In the genomic region with DNA sequence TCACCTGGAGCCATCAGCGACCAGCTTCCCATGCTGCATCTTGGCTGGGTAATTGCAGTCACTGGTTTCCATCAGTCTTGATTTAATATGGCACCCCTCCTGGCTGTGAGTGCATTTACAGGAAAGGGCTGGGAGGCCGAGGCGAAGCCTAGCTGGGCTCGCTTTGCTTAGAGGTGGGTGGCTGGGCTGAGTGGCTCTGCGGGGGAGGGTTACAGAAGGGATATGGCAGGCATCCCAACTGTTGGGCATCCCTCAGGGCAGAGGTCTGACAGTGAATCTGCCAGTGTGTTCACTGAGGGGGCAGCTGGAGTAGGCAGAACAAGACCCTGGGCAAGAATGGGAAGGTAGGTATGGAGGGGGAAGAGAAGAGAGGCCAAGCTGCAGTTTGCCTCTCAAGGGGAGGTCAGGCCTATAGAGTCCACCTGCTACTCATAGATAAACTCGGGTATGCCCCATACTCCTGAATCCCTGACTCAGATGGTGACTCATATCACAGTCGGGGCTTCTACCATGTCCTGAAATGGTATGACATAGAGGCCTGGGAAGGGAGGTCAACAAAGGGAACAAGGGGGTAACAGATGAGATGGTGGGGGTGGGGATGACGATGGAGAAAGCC, we compare ENCODE assay signal across 2 cellular contexts.
TF ChIP-seq lines count a peak whose summit lies in the region.

No MANE protein-coding gene starts in this region.

TF ChIP-seq in HCT116, 20 proteins besides CTCF, POLR2A, EP300 and RAD21:
- no peak for TF ChIP-seq SRF (IDR thresholded peaks at IDR 0.05; ENCODE audit: low read depth)
- no peak for TF ChIP-seq CEBPB (IDR thresholded peaks at IDR 0.05; ENCODE audit: low read depth)
- TF ChIP-seq EZH2 (IDR thresholded peaks at IDR 0.05): no peak
- no peak for TF ChIP-seq EZH2phosphoT487 (IDR thresholded peaks at IDR 0.05; ENCODE audit: borderline replicate concordance)
- no peak for TF ChIP-seq JUND (IDR thresholded peaks at IDR 0.05)
- TF ChIP-seq, protein P1, sequence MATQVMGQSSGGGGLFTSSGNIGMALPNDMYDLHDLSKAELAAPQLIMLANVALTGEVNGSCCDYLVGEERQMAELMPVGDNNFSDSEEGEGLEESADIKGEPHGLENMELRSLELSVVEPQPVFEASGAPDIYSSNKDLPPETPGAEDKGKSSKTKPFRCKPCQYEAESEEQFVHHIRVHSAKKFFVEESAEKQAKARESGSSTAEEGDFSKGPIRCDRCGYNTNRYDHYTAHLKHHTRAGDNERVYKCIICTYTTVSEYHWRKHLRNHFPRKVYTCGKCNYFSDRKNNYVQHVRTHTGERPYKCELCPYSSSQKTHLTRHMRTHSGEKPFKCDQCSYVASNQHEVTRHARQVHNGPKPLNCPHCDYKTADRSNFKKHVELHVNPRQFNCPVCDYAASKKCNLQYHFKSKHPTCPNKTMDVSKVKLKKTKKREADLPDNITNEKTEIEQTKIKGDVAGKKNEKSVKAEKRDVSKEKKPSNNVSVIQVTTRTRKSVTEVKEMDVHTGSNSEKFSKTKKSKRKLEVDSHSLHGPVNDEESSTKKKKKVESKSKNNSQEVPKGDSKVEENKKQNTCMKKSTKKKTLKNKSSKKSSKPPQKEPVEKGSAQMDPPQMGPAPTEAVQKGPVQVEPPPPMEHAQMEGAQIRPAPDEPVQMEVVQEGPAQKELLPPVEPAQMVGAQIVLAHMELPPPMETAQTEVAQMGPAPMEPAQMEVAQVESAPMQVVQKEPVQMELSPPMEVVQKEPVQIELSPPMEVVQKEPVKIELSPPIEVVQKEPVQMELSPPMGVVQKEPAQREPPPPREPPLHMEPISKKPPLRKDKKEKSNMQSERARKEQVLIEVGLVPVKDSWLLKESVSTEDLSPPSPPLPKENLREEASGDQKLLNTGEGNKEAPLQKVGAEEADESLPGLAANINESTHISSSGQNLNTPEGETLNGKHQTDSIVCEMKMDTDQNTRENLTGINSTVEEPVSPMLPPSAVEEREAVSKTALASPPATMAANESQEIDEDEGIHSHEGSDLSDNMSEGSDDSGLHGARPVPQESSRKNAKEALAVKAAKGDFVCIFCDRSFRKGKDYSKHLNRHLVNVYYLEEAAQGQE (IDR thresholded peaks at IDR 0.05; ENCODE audit: low read depth): no peak
- no peak for TF ChIP-seq CBX3 (IDR thresholded peaks at IDR 0.05; ENCODE audit: low read depth)
- TF ChIP-seq, protein P2, sequence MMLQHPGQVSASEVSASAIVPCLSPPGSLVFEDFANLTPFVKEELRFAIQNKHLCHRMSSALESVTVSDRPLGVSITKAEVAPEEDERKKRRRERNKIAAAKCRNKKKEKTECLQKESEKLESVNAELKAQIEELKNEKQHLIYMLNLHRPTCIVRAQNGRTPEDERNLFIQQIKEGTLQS (IDR thresholded peaks at IDR 0.05): no peak
- TF ChIP-seq, protein P3, sequence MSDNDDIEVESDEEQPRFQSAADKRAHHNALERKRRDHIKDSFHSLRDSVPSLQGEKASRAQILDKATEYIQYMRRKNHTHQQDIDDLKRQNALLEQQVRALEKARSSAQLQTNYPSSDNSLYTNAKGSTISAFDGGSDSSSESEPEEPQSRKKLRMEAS (IDR thresholded peaks at IDR 0.05): no peak
- TF ChIP-seq ZNF274 (IDR thresholded peaks at IDR 0.05; ENCODE audit: low read depth, low read length): no peak
- TF ChIP-seq ZFX (IDR thresholded peaks at IDR 0.05): no peak
- TF ChIP-seq TCF7L2 (IDR thresholded peaks at IDR 0.05; ENCODE audit: borderline replicate concordance, extremely low read depth, insufficient read depth, insufficient read length): no peak
- no peak for TF ChIP-seq POLR2AphosphoS5 (IDR thresholded peaks at IDR 0.05; ENCODE audit: low read depth, low read length)
- no peak for TF ChIP-seq SIN3A (IDR thresholded peaks at IDR 0.05; ENCODE audit: low read depth)
- no peak for TF ChIP-seq ELF1 (IDR thresholded peaks at IDR 0.05; ENCODE audit: borderline replicate concordance, low read depth)
- TF ChIP-seq, protein P4, sequence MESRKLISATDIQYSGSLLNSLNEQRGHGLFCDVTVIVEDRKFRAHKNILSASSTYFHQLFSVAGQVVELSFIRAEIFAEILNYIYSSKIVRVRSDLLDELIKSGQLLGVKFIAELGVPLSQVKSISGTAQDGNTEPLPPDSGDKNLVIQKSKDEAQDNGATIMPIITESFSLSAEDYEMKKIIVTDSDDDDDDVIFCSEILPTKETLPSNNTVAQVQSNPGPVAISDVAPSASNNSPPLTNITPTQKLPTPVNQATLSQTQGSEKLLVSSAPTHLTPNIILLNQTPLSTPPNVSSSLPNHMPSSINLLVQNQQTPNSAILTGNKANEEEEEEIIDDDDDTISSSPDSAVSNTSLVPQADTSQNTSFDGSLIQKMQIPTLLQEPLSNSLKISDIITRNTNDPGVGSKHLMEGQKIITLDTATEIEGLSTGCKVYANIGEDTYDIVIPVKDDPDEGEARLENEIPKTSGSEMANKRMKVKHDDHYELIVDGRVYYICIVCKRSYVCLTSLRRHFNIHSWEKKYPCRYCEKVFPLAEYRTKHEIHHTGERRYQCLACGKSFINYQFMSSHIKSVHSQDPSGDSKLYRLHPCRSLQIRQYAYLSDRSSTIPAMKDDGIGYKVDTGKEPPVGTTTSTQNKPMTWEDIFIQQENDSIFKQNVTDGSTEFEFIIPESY (IDR thresholded peaks at IDR 0.05; ENCODE audit: extremely low read depth, insufficient replicate concordance, low read length): no peak
- no peak for TF ChIP-seq FOSL1 (IDR thresholded peaks at IDR 0.05; ENCODE audit: low read depth)
- no peak for TF ChIP-seq YY1 (IDR thresholded peaks at IDR 0.05; ENCODE audit: extremely low read depth, insufficient replicate concordance, low read depth, low read length)
- no peak for TF ChIP-seq SP1 (IDR thresholded peaks at IDR 0.05; ENCODE audit: low read depth)

TF ChIP-seq in endothelial cell of umbilical vein, 7 proteins besides CTCF, POLR2A, EP300 and RAD21:
- TF ChIP-seq JUN (IDR thresholded peaks at IDR 0.05; ENCODE audit: borderline replicate concordance, insufficient read depth, insufficient read length, low read depth) (peak; percentile 52), EZH2 (IDR thresholded peaks at IDR 0.05; ENCODE audit: borderline replicate concordance, low read depth, low read length, severe bottlenecking) (no peak), FOS (IDR thresholded peaks at IDR 0.05; ENCODE audit: borderline replicate concordance, insufficient read depth, low read length) (peak; percentile 74), MYC (IDR thresholded peaks at IDR 0.05; ENCODE audit: low read depth, low read length) (no peak), GATA2 (IDR thresholded peaks at IDR 0.05; ENCODE audit: insufficient read depth, insufficient read length, low read depth, low read length) (no peak), POLR2AphosphoS5 (IDR thresholded peaks at IDR 0.05; ENCODE audit: insufficient read depth, low read depth, low read length) (peak; percentile 38)
- TF ChIP-seq, protein P3 (IDR thresholded peaks at IDR 0.05; ENCODE audit: insufficient read depth, insufficient read length): no peak
